Comparison of ENCODE assay signal across 18 cellular contexts in genomic region chr4:165738571-165738970, GRCh38.
DNase-seq lines count a peak whose midpoint lies in the region; ATAC-seq and TF ChIP-seq lines count a peak whose summit lies in the region.
"Had no signal": no experiment of that assay in that cellular context is flagged by ENCODE, and none has a peak within 500 bp of the region (broad histone marks: within the 10 kb centered on the region; RNA-seq: fewer than 3 reads in every experiment).

No MANE protein-coding gene starts in this region.

- TF ChIP-seq CTCF in suprapubic skin (IDR thresholded peaks at IDR 0.05): no peak

- 59% methylated on average over 1 of the region's 1 CpG for WGBS in suprapubic skin

- no peak overlapping the region for H3K27ac ChIP-seq in suprapubic skin
- H3K27ac ChIP-seq: sigmoid colon, SJSA1, uterus had no signal

- no peaks in the 10 kb centered on the region for H3K36me3 ChIP-seq in suprapubic skin
- H3K36me3 ChIP-seq: sigmoid colon, SJSA1, uterus had no signal

- H3K9me3 ChIP-seq in suprapubic skin: no peaks in the 10 kb centered on the region
- H3K9me3 ChIP-seq: sigmoid colon, SJSA1, uterus had no signal

- peak; percentile 81 for DNase-seq in kidney tubule cell (ENCODE audit: low spot score)
- no peak for DNase-seq in NCI-H345 treated with DMSO at 0.1 percent for 48 hours (lab: John Stamatoyannopoulos, UW; ENCODE audit: unreplicated experiment)
- no peak for DNase-seq in suprapubic skin (ENCODE audit: low spot score in 2 of 2)
- DNase-seq in left colon: no peak
- DNase-seq: activated CD8-positive, alpha-beta T cell treated with anti-CD3 and anti-CD28 coated beads for 36 hours; aorta; DMS79 treated with DMSO at 0.1 percent for 48 hours; HFFc6; NCI-H2081 treated with DMSO at 0.1 percent for 48 hours; sigmoid colon; stimulated activated CD4-positive, alpha-beta T cell treated with anti-CD3 and anti-CD28 coated beads, Interleukin-4, amount 100 ng/mL, for 4 hours; uterus had no signal

- no peak for TF ChIP-seq POLR2A in suprapubic skin (IDR thresholded peaks at IDR 0.05)

- intact Hi-C loops in left colon (cut with DNase I, micrococcal nuclease): no loop called here

- H3K27me3 ChIP-seq in suprapubic skin: no peaks in the 10 kb centered on the region
- H3K27me3 ChIP-seq: sigmoid colon, SJSA1, uterus had no signal

- no peak for TF ChIP-seq EP300 in suprapubic skin (IDR thresholded peaks at IDR 0.05)

- no peaks in the 10 kb centered on the region for H3K4me1 ChIP-seq in suprapubic skin
- H3K4me1 ChIP-seq: sigmoid colon, SJSA1, uterus had no signal

- peak; percentile 52 for ATAC-seq in GM19023 (IDR thresholded peaks at IDR 0.05; ENCODE audit: unreplicated experiment)
- ATAC-seq in HG02798 (IDR thresholded peaks at IDR 0.05; ENCODE audit: poor library complexity, unreplicated experiment): peak; percentile 65
- peak; percentile 73 for ATAC-seq in HG03558 (IDR thresholded peaks at IDR 0.05; ENCODE audit: extremely low read depth, unreplicated experiment)
- ATAC-seq in GM21737 (IDR thresholded peaks at IDR 0.05; ENCODE audit: unreplicated experiment): no peak
- no peak for ATAC-seq in left colon
- ATAC-seq: activated CD8-positive, alpha-beta T cell treated with anti-CD3 and anti-CD28 coated beads for 36 hours; stimulated activated effector memory CD8-positive, alpha-beta T cell treated with anti-CD3 and anti-CD28 coated beads, Interleukin-12 subunit alpha, Interleukin-12 subunit beta, amount 100 ng/mL, for 72 hours had no signal

- no peak overlapping the region for H3K4me3 ChIP-seq in suprapubic skin
- H3K4me3 ChIP-seq: sigmoid colon, SJSA1, uterus had no signal

Comparison
In these comparisons a context has a peak if more than half of its experiments do, and no peak if none do; other contexts are left out.
1. ATAC-seq: peak in GM19023 (single experiment), HG02798 (single experiment) and HG03558 (single experiment); none in GM21737 (single experiment) and left colon (single experiment).